ENCODE assay signal across 15 cellular contexts in the genomic region with DNA sequence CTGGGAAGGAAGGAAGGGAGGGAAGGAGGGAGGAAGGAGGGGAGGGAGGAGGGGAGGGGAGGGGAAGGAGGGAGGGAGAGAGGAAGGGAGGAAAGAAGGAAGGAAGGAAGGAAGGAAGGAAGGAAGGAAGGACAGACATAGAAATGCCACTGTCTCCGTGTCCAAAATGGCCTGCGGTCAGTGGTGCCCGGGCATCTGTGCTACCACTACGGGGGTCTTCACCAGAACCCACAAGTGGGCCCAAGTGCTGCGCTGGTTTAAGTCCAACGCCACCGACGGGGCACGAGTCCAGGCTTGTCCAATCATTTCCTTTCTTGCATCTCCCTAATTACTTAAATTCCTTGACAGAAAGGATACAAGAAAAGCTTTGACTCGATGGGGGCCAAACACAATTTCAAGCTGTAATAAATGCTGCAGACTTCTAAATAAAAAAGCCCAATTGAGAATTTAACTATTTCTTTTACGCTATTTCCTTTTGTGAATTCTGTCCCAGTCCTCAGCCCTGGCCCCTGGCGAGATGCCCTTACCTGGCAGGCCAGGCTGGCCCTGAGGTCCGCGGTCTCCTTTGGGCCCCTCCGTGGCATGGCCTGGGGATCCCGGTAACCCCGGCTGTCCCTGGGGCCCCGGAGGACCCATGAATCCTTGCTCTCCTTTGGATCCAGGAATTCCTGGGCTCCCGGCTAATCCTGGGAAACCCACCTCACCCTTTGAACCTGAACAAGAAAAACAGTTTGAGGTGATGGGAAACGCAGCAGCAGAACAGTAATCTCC.
A peak's percentile ranks its signal among the peaks of the same experiment; 100 is the strongest.
DNase-seq lines count a peak whose midpoint lies in the region; ATAC-seq, FAIRE-seq and TF ChIP-seq lines count a peak whose summit lies in the region.
"Had no signal": no experiment of that assay in that cellular context is flagged by ENCODE, and none has a peak within 500 bp of the region (broad histone marks: within the 10 kb centered on the region; RNA-seq: fewer than 3 reads in every experiment).

No MANE protein-coding gene starts in this region.

- peak overlapping the region; percentile 64 to 73 for H3K27ac ChIP-seq in ascending aorta
- H3K27ac ChIP-seq in coronary artery, result peak overlapping the region; percentile 48 to 69
- H3K27ac ChIP-seq in neuronal stem cell (replicated peaks; ENCODE audit: low read length), result no peak overlapping the region
- H3K27ac ChIP-seq in thoracic aorta, result peak overlapping the region; percentile 68 to 69
- no peak overlapping the region for H3K27ac ChIP-seq in small intestine (ENCODE audit: low read depth in 1 of 2, low read length in 1 of 2)

- WGBS in neuronal stem cell (ENCODE audit: extremely low coverage in 2 of 2, insufficient read length in 2 of 2, insufficient replicate concordance in 1 of 2), 2 donors, result no CpG with 5 or more reads among the region's 20 CpGs
- 88 to 91% (median 88%) methylated on average over 20 of the region's 20 CpGs for WGBS in small intestine, 3 donors

- no peaks in the 10 kb centered on the region for H3K27me3 ChIP-seq in ascending aorta
- no peaks in the 10 kb centered on the region for H3K27me3 ChIP-seq in neuronal stem cell (ENCODE audit: control insufficient read depth in 3 of 3, insufficient read depth in 3 of 3, low read depth in 1 of 3, low read length in 3 of 3)
- no peaks in the 10 kb centered on the region for H3K27me3 ChIP-seq in thoracic aorta (replicated peaks; ENCODE audit: insufficient read depth)
- H3K27me3 ChIP-seq in small intestine (ENCODE audit: control insufficient read depth in 2 of 2, insufficient read depth in 2 of 2, low read length in 2 of 2), result no peaks in the 10 kb centered on the region

- H3K4me1 ChIP-seq in ascending aorta, result peaks cover 0 to 5% of the 10 kb centered on the region in 2 donors
- peaks cover 0 to 5% of the 10 kb centered on the region in 2 donors for H3K4me1 ChIP-seq in neuronal stem cell (ENCODE audit: control insufficient read depth in 2 of 2, insufficient read depth in 1 of 2, low read depth in 1 of 2, low read length in 2 of 2)
- peaks cover 0 to 11% of the 10 kb centered on the region in 2 donors for H3K4me1 ChIP-seq in thoracic aorta (ENCODE audit: control insufficient read depth in 1 of 2, low read depth in 2 of 2)
- H3K4me1 ChIP-seq in small intestine (ENCODE audit: control insufficient read depth in 2 of 2, insufficient read depth in 1 of 2, low read depth in 1 of 2, low read length in 1 of 2), result peaks cover 0 to 2% of the 10 kb centered on the region in 2 donors
- H3K4me1 ChIP-seq: HAP-1 had no signal

- intact Hi-C loops in ascending aorta (cut with DNase I), result no loop called here

- no peak overlapping the region for H2BK15ac ChIP-seq in neuronal stem cell (ENCODE audit: low read length)

- H2AK5ac ChIP-seq in neuronal stem cell (ENCODE audit: low read depth, low read length), result no peak overlapping the region

- H2BK5ac ChIP-seq in neuronal stem cell (ENCODE audit: low read length), result no peak overlapping the region

- no peak overlapping the region for H3K9ac ChIP-seq in neuronal stem cell (ENCODE audit: low read depth, low read length, poor library complexity)

- H3K79me1 ChIP-seq in neuronal stem cell (ENCODE audit: low read depth, low read length), result no peaks in the 10 kb centered on the region

- no peak overlapping the region for H3K23ac ChIP-seq in neuronal stem cell (ENCODE audit: low read depth, low read length, poor library complexity)

- no peak for ATAC-seq in thoracic aorta (ENCODE audit: insufficient number of reproducible peaks, low FRiP score, low read depth)

- no peak overlapping the region for H2BK120ac ChIP-seq in neuronal stem cell (ENCODE audit: low read depth, low read length)

- peaks cover 88 to 94% of the 10 kb centered on the region in 2 donors for H3K36me3 ChIP-seq in ascending aorta
- peaks cover 33 to 98% of the 10 kb centered on the region in 2 donors for H3K36me3 ChIP-seq in neuronal stem cell (replicated peaks in 1 of 2; ENCODE audit: control insufficient read depth in 2 of 2, insufficient read depth in 2 of 2, low read length in 2 of 2)
- H3K36me3 ChIP-seq in thoracic aorta, result peaks cover 74% of the 10 kb centered on the region
- no peaks in the 10 kb centered on the region for H3K36me3 ChIP-seq in small intestine (ENCODE audit: control insufficient read depth in 2 of 2, insufficient read depth in 2 of 2, low read length in 2 of 2)
- H3K36me3 ChIP-seq: HAP-1 had no signal

- TF ChIP-seq CTCF in ascending aorta (IDR thresholded peaks at IDR 0.05), result no peak
- no peak for TF ChIP-seq CTCF in coronary artery (IDR thresholded peaks at IDR 0.05)
- no peak for TF ChIP-seq CTCF in thoracic aorta (IDR thresholded peaks at IDR 0.05)

- H2BK12ac ChIP-seq in neuronal stem cell (ENCODE audit: low read length), result no peak overlapping the region

- H3K14ac ChIP-seq in neuronal stem cell (ENCODE audit: low read length), result no peak overlapping the region

- no peak overlapping the region for H2AFZ ChIP-seq in neuronal stem cell (ENCODE audit: low read length)

- H4K91ac ChIP-seq in neuronal stem cell (ENCODE audit: low read depth, low read length, poor library complexity), result no peak overlapping the region

- H3K9me3 ChIP-seq in ascending aorta (no peaks in the 10 kb centered on the region), neuronal stem cell (replicated peaks in 1 of 2; ENCODE audit: control insufficient read depth in 2 of 2, insufficient read depth in 1 of 2, low read depth in 1 of 2, low read length in 2 of 2) (peaks cover 5 to 12% of the 10 kb centered on the region in 2 donors), thoracic aorta (no peaks in the 10 kb centered on the region), small intestine (ENCODE audit: control insufficient read depth, low read depth) (no peaks in the 10 kb centered on the region)
- H3K9me3 ChIP-seq: HAP-1 had no signal

- no peak for FAIRE-seq in small intestine (lab: Jason Lieb, UNC)
- FAIRE-seq: A204.1, H1 had no signal

- no peak overlapping the region for H3K4me3 ChIP-seq in ascending aorta
- H3K4me3 ChIP-seq in coronary artery, result no peak overlapping the region
- no peak overlapping the region for H3K4me3 ChIP-seq in neuronal stem cell (ENCODE audit: low read length in 2 of 2)
- H3K4me3 ChIP-seq in thoracic aorta, result no peak overlapping the region
- H3K4me3 ChIP-seq in small intestine (ENCODE audit: low read depth in 1 of 2, low read length in 2 of 2), result no peak overlapping the region
- H3K4me3 ChIP-seq: HAP-1 had no signal

- no peak overlapping the region for H4K8ac ChIP-seq in neuronal stem cell (ENCODE audit: low read depth, low read length)

- H3K4me2 ChIP-seq in neuronal stem cell (ENCODE audit: insufficient read depth, low read length, poor library complexity, severe bottlenecking), result no peak overlapping the region

- no peak overlapping the region for H3K4ac ChIP-seq in neuronal stem cell (ENCODE audit: low read length)

- DNase-seq in ascending aorta (ENCODE audit: low spot score in 2 of 2) (no peak), coronary artery (ENCODE audit: low spot score) (no peak), neuronal stem cell (ENCODE audit: low spot score) (no peak), thoracic aorta (ENCODE audit: low spot score) (no peak), NCI-H69 (lab: John Stamatoyannopoulos, UW) (no peak), HuH-7 (ENCODE audit: low spot score) (no peak), NCI-H146 treated with DMSO at 0.1 percent for 48 hours (lab: John Stamatoyannopoulos, UW; ENCODE audit: unreplicated experiment) (no peak), small intestine (no peak)
- DNase-seq: C1 segment of cervical spinal cord; Calu3; CD4-positive, alpha-beta T cell; DMS 273 treated with DMSO at 0.1 percent for 48 hours had no signal

- H3K18ac ChIP-seq in neuronal stem cell (ENCODE audit: low read length), result peak overlapping the region; percentile 23

Comparison
In these comparisons a context has a peak if more than half of its experiments do, and no peak if none do; other contexts are left out.
1. H3K27ac ChIP-seq: peak in ascending aorta (2 of 2), coronary artery (2 of 2) and thoracic aorta (2 of 2); none in neuronal stem cell (single experiment) and small intestine (0 of 2).